In the genomic region with DNA sequence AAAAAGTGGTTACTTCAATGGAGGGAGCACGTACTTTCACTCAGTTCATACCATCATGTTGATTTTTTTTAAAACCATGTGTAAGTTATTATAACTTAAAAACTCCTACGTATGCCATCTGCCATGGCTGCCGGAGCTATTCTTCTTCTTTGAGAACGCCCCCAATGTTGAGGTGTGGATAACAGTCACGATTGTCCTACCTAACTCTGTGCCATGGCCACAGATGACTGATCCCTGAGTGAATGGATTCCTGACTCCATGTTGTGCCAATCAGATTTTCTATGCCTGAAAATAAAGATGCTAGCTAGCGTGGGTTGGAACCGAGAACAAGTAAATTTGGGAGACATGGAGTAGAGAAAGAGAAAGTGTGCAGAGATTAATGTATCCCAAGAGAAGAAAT, we compare ENCODE assay signal across 24 cellular contexts.
"Had no signal": no experiment of that assay in that cellular context is flagged by ENCODE, and none has a peak within 500 bp of the region (broad histone marks: within the 10 kb centered on the region; RNA-seq: fewer than 3 reads in every experiment).

No MANE protein-coding gene starts in this region.

- H3K27ac Mint-ChIP-seq: activated CD8-positive, alpha-beta T cell treated with anti-CD3 and anti-CD28 coated beads, Interleukin-2, amount 10 ng/mL, durations not matched to agents 7 days and 5 days; activated naive CD4-positive, alpha-beta T cell treated with anti-CD3 and anti-CD28 coated beads for 36 hours; T-cell had no signal

- ATAC-seq: activated CD8-positive, alpha-beta T cell treated with anti-CD3 and anti-CD28 coated beads, Interleukin-2, amount 10 ng/mL, durations not matched to agents 7 days and 5 days; activated T-cell treated with anti-CD3 and anti-CD28 coated beads, Interleukin-2, amount 50 U/mL, for 4 hours; gastroesophageal sphincter; heart left ventricle; mucosa of descending colon; T-cell had no signal

- H3K9me3 ChIP-seq: mucosa of descending colon, uterus had no signal

- H3K27ac ChIP-seq: ascending aorta, coronary artery, gastroesophageal sphincter, heart left ventricle, left ventricle myocardium inferior, tibial nerve had no signal

- H3K27me3 ChIP-seq: ascending aorta, gastroesophageal sphincter, heart left ventricle, tibial nerve, uterus had no signal

- H3K4me3 ChIP-seq: ascending aorta, coronary artery, gastroesophageal sphincter, heart left ventricle, left ventricle myocardium inferior, mucosa of descending colon, tibial nerve, uterus had no signal

- H3K27me3 Mint-ChIP-seq: central memory CD8-positive, alpha-beta T cell; naive B cell; T-cell had no signal

- H3K36me3 ChIP-seq: ascending aorta, gastroesophageal sphincter, heart left ventricle, left ventricle myocardium inferior, tibial nerve, uterus had no signal

- DNase-seq: activated CD4-positive, alpha-beta T cell treated with anti-CD3 and anti-CD28 coated beads for 48 hours; activated CD4-positive, CD25-positive, alpha-beta regulatory T cell; activated CD8-positive, alpha-beta T cell treated with anti-CD3 and anti-CD28 coated beads, Interleukin-2, amount 10 ng/mL, durations not matched to agents 7 days and 5 days; activated naive CD4-positive, alpha-beta T cell treated with anti-CD3 and anti-CD28 coated beads for 36 hours; activated T-cell treated with anti-CD3 and anti-CD28 coated beads, Interleukin-2, amount 50 U/mL, for 4 hours; heart left ventricle; left ventricle myocardium inferior; mammary epithelial cell; mucosa of descending colon; naive B cell; retina; stimulated activated CD4-positive, alpha-beta T cell treated with anti-CD3 and anti-CD28 coated beads, Interleukin-12 subunit alpha, Interleukin-12 subunit beta, amount 100 ng/mL, for 4 hours; stimulated activated CD4-positive, alpha-beta T cell treated with anti-CD3 and anti-CD28 coated beads, Interleukin-1b, Interleukin-23, amount 100 ng/mL, for 48 hours; stimulated activated CD8-positive, alpha-beta memory T cell treated with anti-CD3 and anti-CD28 coated beads, Interleukin-4, amount 100 ng/mL, for 48 hours; stimulated activated naive CD4-positive, alpha-beta T cell treated with Interleukin-2 at 50 U/mL for 16 hours; substantia nigra; T-cell; T-helper 9 cell; uterus had no signal

- H3K9me3 Mint-ChIP-seq: activated naive CD4-positive, alpha-beta T cell treated with anti-CD3 and anti-CD28 coated beads for 36 hours had no signal

- H3K4me3 Mint-ChIP-seq: activated CD8-positive, alpha-beta T cell treated with anti-CD3 and anti-CD28 coated beads, Interleukin-2, amount 10 ng/mL, durations not matched to agents 7 days and 5 days; activated naive CD4-positive, alpha-beta T cell treated with anti-CD3 and anti-CD28 coated beads for 36 hours; activated T-cell treated with anti-CD3 and anti-CD28 coated beads, Interleukin-2, amount 50 U/mL, for 4 hours; central memory CD8-positive, alpha-beta T cell had no signal

- H3K4me1 ChIP-seq: uterus had no signal
